In genomic region chr5:32585446-32586250, GRCh38 we compare ENCODE assay signal across 1 cellular context.
TF ChIP-seq lines count a peak whose summit lies in the region.

TSS of gene SUB1 (plus strand) at chr5:32585557. CDS start at chr5:32588513, 2,956 bp downstream.

TF ChIP-seq in HepG2, 621 proteins besides CTCF, POLR2A, EP300 and RAD21 (continued from another document and continues in another):
- TF ChIP-seq IKZF5 (CRISPR knock-in tag; IDR thresholded peaks at IDR 0.05) = peak; percentile 53; the same call in 1 of the 2 replicates
- peak; percentile 86 for TF ChIP-seq TFE3 (CRISPR knock-in tag; IDR thresholded peaks at IDR 0.05)
- TF ChIP-seq, protein P1, sequence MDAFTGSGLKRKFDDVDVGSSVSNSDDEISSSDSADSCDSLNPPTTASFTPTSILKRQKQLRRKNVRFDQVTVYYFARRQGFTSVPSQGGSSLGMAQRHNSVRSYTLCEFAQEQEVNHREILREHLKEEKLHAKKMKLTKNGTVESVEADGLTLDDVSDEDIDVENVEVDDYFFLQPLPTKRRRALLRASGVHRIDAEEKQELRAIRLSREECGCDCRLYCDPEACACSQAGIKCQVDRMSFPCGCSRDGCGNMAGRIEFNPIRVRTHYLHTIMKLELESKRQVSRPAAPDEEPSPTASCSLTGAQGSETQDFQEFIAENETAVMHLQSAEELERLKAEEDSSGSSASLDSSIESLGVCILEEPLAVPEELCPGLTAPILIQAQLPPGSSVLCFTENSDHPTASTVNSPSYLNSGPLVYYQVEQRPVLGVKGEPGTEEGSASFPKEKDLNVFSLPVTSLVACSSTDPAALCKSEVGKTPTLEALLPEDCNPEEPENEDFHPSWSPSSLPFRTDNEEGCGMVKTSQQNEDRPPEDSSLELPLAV (CRISPR knock-in tag; conservative IDR thresholded peaks at IDR 0.05; ENCODE audit: low read depth) = no peak
- TF ChIP-seq, protein P2, sequence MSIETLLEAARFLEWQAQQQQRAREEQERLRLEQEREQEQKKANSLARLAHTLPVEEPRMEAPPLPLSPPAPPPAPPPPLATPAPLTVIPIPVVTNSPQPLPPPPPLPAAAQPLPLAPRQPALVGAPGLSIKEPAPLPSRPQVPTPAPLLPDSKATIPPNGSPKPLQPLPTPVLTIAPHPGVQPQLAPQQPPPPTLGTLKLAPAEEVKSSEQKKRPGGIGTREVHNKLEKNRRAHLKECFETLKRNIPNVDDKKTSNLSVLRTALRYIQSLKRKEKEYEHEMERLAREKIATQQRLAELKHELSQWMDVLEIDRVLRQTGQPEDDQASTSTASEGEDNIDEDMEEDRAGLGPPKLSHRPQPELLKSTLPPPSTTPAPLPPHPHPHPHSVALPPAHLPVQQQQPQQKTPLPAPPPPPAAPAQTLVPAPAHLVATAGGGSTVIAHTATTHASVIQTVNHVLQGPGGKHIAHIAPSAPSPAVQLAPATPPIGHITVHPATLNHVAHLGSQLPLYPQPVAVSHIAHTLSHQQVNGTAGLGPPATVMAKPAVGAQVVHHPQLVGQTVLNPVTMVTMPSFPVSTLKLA (IDR thresholded peaks at IDR 0.05) = no peak
- TF ChIP-seq PITX1 (CRISPR knock-in tag; IDR thresholded peaks at IDR 0.05) = no peak
- TF ChIP-seq ZIK1 (CRISPR knock-in tag; IDR thresholded peaks at IDR 0.05; ENCODE audit: borderline replicate concordance, low read depth) = no peak
- TF ChIP-seq ZNF383 (CRISPR knock-in tag; IDR thresholded peaks at IDR 0.05; ENCODE audit: borderline replicate concordance) = no peak
- no peak for TF ChIP-seq ADNP (CRISPR knock-in tag; IDR thresholded peaks at IDR 0.05)
- TF ChIP-seq ZBTB7B (CRISPR knock-in tag; IDR thresholded peaks at IDR 0.05) = no peak
- TF ChIP-seq ZNF773 (CRISPR knock-in tag; IDR thresholded peaks at IDR 0.05; ENCODE audit: borderline replicate concordance) = no peak
- TF ChIP-seq SYNCRIP (IDR thresholded peaks at IDR 0.05; ENCODE audit: insufficient read depth, low read depth, low read length) = no peak
- no peak for TF ChIP-seq IKZF1 (IDR thresholded peaks at IDR 0.05)
- TF ChIP-seq SMARCC2 (IDR thresholded peaks at IDR 0.05) = no peak
- TF ChIP-seq GFI1 (CRISPR knock-in tag; IDR thresholded peaks at IDR 0.05; ENCODE audit: borderline replicate concordance) = 0 out of 2 replicates have a peak, but pooled peaks have one; percentile 48
- TF ChIP-seq, protein P3, sequence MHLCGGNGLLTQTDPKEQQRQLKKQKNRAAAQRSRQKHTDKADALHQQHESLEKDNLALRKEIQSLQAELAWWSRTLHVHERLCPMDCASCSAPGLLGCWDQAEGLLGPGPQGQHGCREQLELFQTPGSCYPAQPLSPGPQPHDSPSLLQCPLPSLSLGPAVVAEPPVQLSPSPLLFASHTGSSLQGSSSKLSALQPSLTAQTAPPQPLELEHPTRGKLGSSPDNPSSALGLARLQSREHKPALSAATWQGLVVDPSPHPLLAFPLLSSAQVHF (CRISPR knock-in tag; IDR thresholded peaks at IDR 0.05) = no peak
- TF ChIP-seq THAP9 (CRISPR knock-in tag; IDR thresholded peaks at IDR 0.05; ENCODE audit: borderline replicate concordance) = peak; percentile 66; the same call in 1 of the 2 replicates
- TF ChIP-seq HNF4A (CRISPR knock-in tag; IDR thresholded peaks at IDR 0.05) = no peak
- 0 out of 2 replicates have a peak, but pooled peaks have one; percentile 29 for TF ChIP-seq ZNF83 (CRISPR knock-in tag; IDR thresholded peaks at IDR 0.05; ENCODE audit: borderline replicate concordance)
- no peak for TF ChIP-seq ZNF432 (CRISPR knock-in tag; IDR thresholded peaks at IDR 0.05; ENCODE audit: borderline replicate concordance)
- no peak for TF ChIP-seq ZNF7 (CRISPR knock-in tag; IDR thresholded peaks at IDR 0.05)
- no peak for TF ChIP-seq ZNF761 (CRISPR knock-in tag; conservative IDR thresholded peaks at IDR 0.05)
- TF ChIP-seq SNAPC4 (CRISPR knock-in tag; IDR thresholded peaks at IDR 0.05) = no peak
- no peak for TF ChIP-seq CHD4 (IDR thresholded peaks at IDR 0.05; ENCODE audit: borderline replicate concordance, low read length)
- TF ChIP-seq SALL2 (CRISPR knock-in tag; IDR thresholded peaks at IDR 0.05) = no peak
- TF ChIP-seq HOXA9 (CRISPR knock-in tag; IDR thresholded peaks at IDR 0.05; ENCODE audit: borderline replicate concordance) = no peak
- TF ChIP-seq HOXA3 (CRISPR knock-in tag; IDR thresholded peaks at IDR 0.05) = peak; percentile 85
- TF ChIP-seq TGIF2 (CRISPR knock-in tag; IDR thresholded peaks at IDR 0.05) = peak; percentile 79; the same call in 1 of the 2 replicates
- no peak for TF ChIP-seq ETV6 (CRISPR knock-in tag; conservative IDR thresholded peaks at IDR 0.05)
- TF ChIP-seq RAD51 (IDR thresholded peaks at IDR 0.05; ENCODE audit: borderline replicate concordance) = peak; percentile 97
- no peak; the same call in 1 of the 2 replicates for TF ChIP-seq SOX5 (CRISPR knock-in tag; IDR thresholded peaks at IDR 0.05; ENCODE audit: borderline replicate concordance)
- TF ChIP-seq, protein P4, sequence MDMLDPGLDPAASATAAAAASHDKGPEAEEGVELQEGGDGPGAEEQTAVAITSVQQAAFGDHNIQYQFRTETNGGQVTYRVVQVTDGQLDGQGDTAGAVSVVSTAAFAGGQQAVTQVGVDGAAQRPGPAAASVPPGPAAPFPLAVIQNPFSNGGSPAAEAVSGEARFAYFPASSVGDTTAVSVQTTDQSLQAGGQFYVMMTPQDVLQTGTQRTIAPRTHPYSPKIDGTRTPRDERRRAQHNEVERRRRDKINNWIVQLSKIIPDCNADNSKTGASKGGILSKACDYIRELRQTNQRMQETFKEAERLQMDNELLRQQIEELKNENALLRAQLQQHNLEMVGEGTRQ (IDR thresholded peaks at IDR 0.05; ENCODE audit: low read depth, low read length) = peak; percentile 97
- TF ChIP-seq, protein P4 (CRISPR knock-in tag; IDR thresholded peaks at IDR 0.05; ENCODE audit: borderline replicate concordance) = peak; percentile 94; the same call in 1 of the 2 replicates
- TF ChIP-seq SP140L (CRISPR knock-in tag; IDR thresholded peaks at IDR 0.05; ENCODE audit: borderline replicate concordance) = no peak
- no peak; the same call in 1 of the 2 replicates for TF ChIP-seq SKIL (CRISPR knock-in tag; IDR thresholded peaks at IDR 0.05; ENCODE audit: borderline replicate concordance)
- peak; percentile 8; the same call in 1 of the 2 replicates for TF ChIP-seq ZNF768 (CRISPR knock-in tag; IDR thresholded peaks at IDR 0.05)
- TF ChIP-seq ZNF772 (CRISPR knock-in tag; IDR thresholded peaks at IDR 0.05) = no peak; the same call in 1 of the 2 replicates
- no peak for TF ChIP-seq ZNF766 (CRISPR knock-in tag; IDR thresholded peaks at IDR 0.05; ENCODE audit: borderline replicate concordance)
